ENCODE assay signal across 18 cellular contexts in genomic region chr2:186554450-186554849, GRCh38. TPM values are rescaled to one million over a fixed set of nuclear protein-coding genes. Genes with fewer than 3 reads are reported as not detected.
DNase-seq lines count a peak whose midpoint lies in the region; ATAC-seq and TF ChIP-seq lines count a peak whose summit lies in the region.
"Had no signal": no experiment of that assay in that cellular context is flagged by ENCODE, and none has a peak within 500 bp of the region (broad histone marks: within the 10 kb centered on the region; RNA-seq: fewer than 3 reads in every experiment).

No MANE protein-coding gene starts in this region.

- ATAC-seq in SK-N-SH treated with all-trans-retinoic acid at 6 μM for 48 hours (peak; percentile 52), GM19467 (IDR thresholded peaks at IDR 0.05; ENCODE audit: unreplicated experiment) (no peak)
- ATAC-seq: GM23338, HepG2 had no signal

- WGBS in prostate gland = 89% methylated on average over 1 of the region's 1 CpG

- H3K27ac ChIP-seq in prostate gland = no peak overlapping the region
- H3K27ac ChIP-seq: SJSA1 had no signal

- no peaks in the 10 kb centered on the region for H3K9me3 ChIP-seq in prostate gland
- H3K9me3 ChIP-seq: SJSA1 had no signal

- no peak for TF ChIP-seq POLR2A in prostate gland (IDR thresholded peaks at IDR 0.05)

- DNase-seq in LHCN-M2 (ENCODE audit: low read depth) = peak; percentile 22
- peak; percentile 71 for DNase-seq in epithelial cell of esophagus (ENCODE audit: low read depth)
- peak; percentile 29 for DNase-seq in retina
- DNase-seq in prostate gland (ENCODE audit: low spot score) = no peak
- DNase-seq in NCI-H146 treated with DMSO at 0.1 percent for 48 hours (lab: John Stamatoyannopoulos, UW; ENCODE audit: unreplicated experiment) = no peak
- DNase-seq in mesenteric fat pad (ENCODE audit: low spot score) = no peak
- DNase-seq: CD4-positive, alpha-beta memory T cell; DND-41; GDM1; Karpas-422; NCI-H1930; NCI-H2171 treated with DMSO at 0.1 percent for 48 hours; NCI-H524 had no signal

- no peaks in the 10 kb centered on the region for H3K4me1 ChIP-seq in prostate gland (replicated peaks)

- TF ChIP-seq CTCF in epithelial cell of esophagus (IDR thresholded peaks at IDR 0.05; ENCODE audit: insufficient read depth, low read depth, low read length, missing control alignments) (no peak), prostate gland (IDR thresholded peaks at IDR 0.05) (no peak)

- intact Hi-C loops in prostate gland (cut with DNase I) = no loop called here

- no peak overlapping the region for H3K4me3 ChIP-seq in epithelial cell of esophagus (ENCODE audit: low read length)
- H3K4me3 ChIP-seq in prostate gland = no peak overlapping the region
- H3K4me3 ChIP-seq: GM23338, SJSA1 had no signal

- H3K36me3 ChIP-seq in prostate gland = no peaks in the 10 kb centered on the region
- H3K36me3 ChIP-seq: SJSA1 had no signal

- no peaks in the 10 kb centered on the region for H3K27me3 ChIP-seq in prostate gland (replicated peaks; ENCODE audit: insufficient read depth)
- H3K27me3 ChIP-seq: SJSA1 had no signal

TF ChIP-seq in SK-N-SH treated with all-trans-retinoic acid at 6 μM for 48 hours, 23 proteins besides CTCF, POLR2A, EP300 and RAD21:
- TF ChIP-seq ISL1 (CRISPR knock-in tag; IDR thresholded peaks at IDR 0.05) = peak; percentile 91
- TF ChIP-seq ZFP3 (CRISPR knock-in tag; IDR thresholded peaks at IDR 0.05) = no peak
- no peak for TF ChIP-seq ARNTL (CRISPR knock-in tag; IDR thresholded peaks at IDR 0.05; ENCODE audit: borderline replicate concordance, low read depth)
- no peak for TF ChIP-seq OSR1 (CRISPR knock-in tag; IDR thresholded peaks at IDR 0.05)
- TF ChIP-seq ZNF565 (CRISPR knock-in tag; conservative IDR thresholded peaks at IDR 0.05; ENCODE audit: low read depth) = no peak
- no peak for TF ChIP-seq POU6F1 (CRISPR knock-in tag; IDR thresholded peaks at IDR 0.05; ENCODE audit: borderline replicate concordance, low read depth)
- TF ChIP-seq CSRNP3 (CRISPR knock-in tag; IDR thresholded peaks at IDR 0.05) = no peak
- no peak for TF ChIP-seq ZNF70 (CRISPR knock-in tag; IDR thresholded peaks at IDR 0.05)
- TF ChIP-seq ZNF8 (CRISPR knock-in tag; IDR thresholded peaks at IDR 0.05) = no peak
- TF ChIP-seq CSDC2 (CRISPR knock-in tag; IDR thresholded peaks at IDR 0.05) = no peak
- TF ChIP-seq TOX (CRISPR knock-in tag; IDR thresholded peaks at IDR 0.05; ENCODE audit: borderline replicate concordance) = peak; percentile 41; the same call in 1 of the 2 replicates
- TF ChIP-seq PPARA (CRISPR knock-in tag; IDR thresholded peaks at IDR 0.05; ENCODE audit: borderline replicate concordance) = no peak
- no peak for TF ChIP-seq BACH2 (CRISPR knock-in tag; IDR thresholded peaks at IDR 0.05; ENCODE audit: borderline replicate concordance)
- TF ChIP-seq ZC3H10 (CRISPR knock-in tag; IDR thresholded peaks at IDR 0.05) = 0 out of 2 replicates have a peak, but pooled peaks have one; percentile 72
- TF ChIP-seq ZFP30 (CRISPR knock-in tag; IDR thresholded peaks at IDR 0.05) = no peak
- TF ChIP-seq RARB (CRISPR knock-in tag; IDR thresholded peaks at IDR 0.05) = no peak
- no peak for TF ChIP-seq ESRRG (CRISPR knock-in tag; IDR thresholded peaks at IDR 0.05)
- TF ChIP-seq SNAI2 (CRISPR knock-in tag; IDR thresholded peaks at IDR 0.05) = no peak
- no peak for TF ChIP-seq CREB5 (CRISPR knock-in tag; IDR thresholded peaks at IDR 0.05; ENCODE audit: low read depth)

RNA-seq across cellular contexts. Expression of gene ITGAV, which starts 35.4 kb away (rescaled TPM):
- 104 and 125 TPM in 2 replicates for total RNA-seq in LHCN-M2 (2014; rRNA removed)
- 25.6 TPM for polyA plus RNA-seq in LHCN-M2 (2012)
- total RNA-seq in prostate gland = 10 to 100 TPM; 47.0 to 84.8 TPM
- total RNA-seq in mesenteric fat pad = 137 TPM

Comparison
In these comparisons a context has a peak if more than half of its experiments do, and no peak if none do; other contexts are left out.
1. DNase-seq: peak in LHCN-M2 (single experiment), epithelial cell of esophagus (single experiment) and retina (single experiment); none in prostate gland (single experiment), NCI-H146 treated with DMSO at 0.1 percent for 48 hours (single experiment) and mesenteric fat pad (single experiment).